9 cellular contexts compared by ENCODE assay signal in genomic region chr6:41705329-41705995, GRCh38. TPM values are rescaled to one million over a fixed set of nuclear protein-coding genes. Genes with fewer than 3 reads are reported as not detected.
DNase-seq lines count a peak whose midpoint lies in the region; ATAC-seq and TF ChIP-seq lines count a peak whose summit lies in the region.
"Had no signal": no experiment of that assay in that cellular context is flagged by ENCODE, and none has a peak within 500 bp of the region (broad histone marks: within the 10 kb centered on the region; RNA-seq: fewer than 3 reads in every experiment).

No MANE protein-coding gene starts in this region.

- peak overlapping the region; percentile 80 for H3K4me3 Mint-ChIP-seq in activated T-helper 17 cell treated with anti-CD3 and anti-CD28 coated beads, Interleukin-2, amount 50 U/mL, for 72 hours
- no peak overlapping the region for H3K4me3 Mint-ChIP-seq in activated T-helper 1 cell treated with anti-CD3 and anti-CD28 coated beads, Interleukin-12 subunit alpha, Interleukin-12 subunit beta, Interleukin-2, Interleukin-4 antibody, amounts not matched to agents 30 ng/mL and 10 ng/mL and 1 ng/mL, durations not matched to agents 14 hours and 24 hours and 36 hours

- H3K9ac ChIP-seq in smooth muscle cell (ENCODE audit: low read depth) = peak overlapping the region; percentile 22

- no peaks in the 10 kb centered on the region for H3K9me3 ChIP-seq in hepatocyte (ENCODE audit: low read depth)
- H3K9me3 ChIP-seq in smooth muscle cell (replicated peaks; ENCODE audit: low read depth) = no peaks in the 10 kb centered on the region

- WGBS in hepatocyte (ENCODE audit: low lambda C conversion rate, missing lambda C conversion rate) = 78% methylated on average over 11 of the region's 11 CpGs
- 68% methylated on average over 11 of the region's 11 CpGs for WGBS in smooth muscle cell (ENCODE audit: low lambda C conversion rate)

- H3K27ac Mint-ChIP-seq in activated T-helper 17 cell treated with anti-CD3 and anti-CD28 coated beads, Interleukin-2, amount 50 U/mL, for 72 hours = peak overlapping the region; percentile 88
- H3K27ac Mint-ChIP-seq in activated T-helper 1 cell treated with anti-CD3 and anti-CD28 coated beads, Interleukin-12 subunit alpha, Interleukin-12 subunit beta, Interleukin-2, Interleukin-4 antibody, amounts not matched to agents 30 ng/mL and 10 ng/mL and 1 ng/mL, durations not matched to agents 14 hours and 24 hours and 36 hours = no peak overlapping the region

- H4K20me1 ChIP-seq in hepatocyte (ENCODE audit: insufficient read depth, poor library complexity, severe bottlenecking) (no peaks in the 10 kb centered on the region), smooth muscle cell (ENCODE audit: low read depth) (no peaks in the 10 kb centered on the region)

- H3K27me3 Mint-ChIP-seq in activated T-helper 17 cell treated with anti-CD3 and anti-CD28 coated beads, Interleukin-2, amount 50 U/mL, for 72 hours = no peaks in the 10 kb centered on the region
- H3K27me3 Mint-ChIP-seq in activated T-helper 1 cell treated with anti-CD3 and anti-CD28 coated beads, Interleukin-12 subunit alpha, Interleukin-12 subunit beta, Interleukin-2, Interleukin-4 antibody, amounts not matched to agents 30 ng/mL and 10 ng/mL and 1 ng/mL, durations not matched to agents 14 hours and 24 hours and 36 hours (ENCODE audit: insufficient read depth) = no peaks in the 10 kb centered on the region

- no peak for DNase-seq in hepatocyte (ENCODE audit: low spot score)
- no peak for DNase-seq in smooth muscle cell (lab: John Stamatoyannopoulos, UW; ENCODE audit: unreplicated experiment)
- no peak for DNase-seq in NCI-H146 treated with DMSO at 0.1 percent for 48 hours (lab: John Stamatoyannopoulos, UW; ENCODE audit: unreplicated experiment)
- no peak for DNase-seq in activated T-helper 1 cell treated with anti-CD3 and anti-CD28 coated beads, Interleukin-12 subunit alpha, Interleukin-12 subunit beta, Interleukin-2, Interleukin-4 antibody, amounts not matched to agents 30 ng/mL and 10 ng/mL and 1 ng/mL, durations not matched to agents 14 hours and 24 hours and 36 hours (ENCODE audit: low spot score)
- no peak for DNase-seq in stimulated activated CD4-positive, alpha-beta T cell treated with anti-CD3 and anti-CD28 coated beads, Interleukin-12 subunit alpha, Interleukin-12 subunit beta, amount 100 ng/mL, for 4 hours
- DNase-seq: NCI-H2107 had no signal

- no peaks in the 10 kb centered on the region for H3K9me2 ChIP-seq in hepatocyte (replicated peaks; ENCODE audit: insufficient read depth)

- no peaks in the 10 kb centered on the region for H3K9me3 Mint-ChIP-seq in activated T-helper 17 cell treated with anti-CD3 and anti-CD28 coated beads, Interleukin-2, amount 50 U/mL, for 72 hours
- H3K9me3 Mint-ChIP-seq in activated T-helper 1 cell treated with anti-CD3 and anti-CD28 coated beads, Interleukin-12 subunit alpha, Interleukin-12 subunit beta, Interleukin-2, Interleukin-4 antibody, amounts not matched to agents 30 ng/mL and 10 ng/mL and 1 ng/mL, durations not matched to agents 14 hours and 24 hours and 36 hours = no peaks in the 10 kb centered on the region

- H3K27me3 ChIP-seq in hepatocyte = no peaks in the 10 kb centered on the region
- no peaks in the 10 kb centered on the region for H3K27me3 ChIP-seq in smooth muscle cell (ENCODE audit: low read depth)

- H3K4me1 ChIP-seq in hepatocyte (ENCODE audit: insufficient read depth) (peaks cover 11% of the 10 kb centered on the region), smooth muscle cell (ENCODE audit: low read depth) (no peaks in the 10 kb centered on the region)

- H3K4me3 ChIP-seq in hepatocyte (no peak overlapping the region), smooth muscle cell (no peak overlapping the region)

- H3K36me3 ChIP-seq in hepatocyte (replicated peaks; ENCODE audit: insufficient read depth, low read depth) (no peaks in the 10 kb centered on the region), smooth muscle cell (ENCODE audit: low read depth) (no peaks in the 10 kb centered on the region)

- H3K4me1 Mint-ChIP-seq in activated T-helper 17 cell treated with anti-CD3 and anti-CD28 coated beads, Interleukin-2, amount 50 U/mL, for 72 hours = peaks cover 19% of the 10 kb centered on the region
- H3K4me1 Mint-ChIP-seq in activated T-helper 1 cell treated with anti-CD3 and anti-CD28 coated beads, Interleukin-12 subunit alpha, Interleukin-12 subunit beta, Interleukin-2, Interleukin-4 antibody, amounts not matched to agents 30 ng/mL and 10 ng/mL and 1 ng/mL, durations not matched to agents 14 hours and 24 hours and 36 hours (ENCODE audit: low read depth) = peaks cover 27% of the 10 kb centered on the region

- no peaks in the 10 kb centered on the region for H3K36me3 Mint-ChIP-seq in activated T-helper 17 cell treated with anti-CD3 and anti-CD28 coated beads, Interleukin-2, amount 50 U/mL, for 72 hours (ENCODE audit: low read depth)
- H3K36me3 Mint-ChIP-seq in activated T-helper 1 cell treated with anti-CD3 and anti-CD28 coated beads, Interleukin-12 subunit alpha, Interleukin-12 subunit beta, Interleukin-2, Interleukin-4 antibody, amounts not matched to agents 30 ng/mL and 10 ng/mL and 1 ng/mL, durations not matched to agents 14 hours and 24 hours and 36 hours (ENCODE audit: low read depth) = no peaks in the 10 kb centered on the region

- no peak overlapping the region for H2AFZ ChIP-seq in hepatocyte
- no peak overlapping the region for H2AFZ ChIP-seq in smooth muscle cell (ENCODE audit: low read depth)

- H3K4me2 ChIP-seq in hepatocyte (no peak overlapping the region), smooth muscle cell (peak overlapping the region; percentile 21)

- intact Hi-C loops in activated T-helper 1 cell treated with anti-CD3 and anti-CD28 coated beads, Interleukin-12 subunit alpha, Interleukin-12 subunit beta, Interleukin-2, Interleukin-4 antibody, amounts not matched to agents 30 ng/mL and 10 ng/mL and 1 ng/mL, durations not matched to agents 14 hours and 24 hours and 36 hours (cut with micrococcal nuclease) = no loop called here

- ATAC-seq in GM19324 (IDR thresholded peaks at IDR 0.05; ENCODE audit: low FRiP score, unreplicated experiment) (peak; percentile 1), HG02973 (IDR thresholded peaks at IDR 0.05; ENCODE audit: unreplicated experiment) (no peak)
- no peak for ATAC-seq in activated T-helper 17 cell treated with anti-CD3 and anti-CD28 coated beads, Interleukin-2, amount 50 U/mL, for 72 hours (replicated peaks)

- TF ChIP-seq CTCF in hepatocyte (IDR thresholded peaks at IDR 0.05; ENCODE audit: poor library complexity) (no peak), smooth muscle cell (IDR thresholded peaks at IDR 0.05; ENCODE audit: borderline replicate concordance, insufficient read depth, poor library complexity, severe bottlenecking) (no peak)

- H3F3A ChIP-seq in smooth muscle cell (ENCODE audit: low read depth) = no peaks in the 10 kb centered on the region

- peak overlapping the region; percentile 57 for H3K27ac ChIP-seq in hepatocyte
- H3K27ac ChIP-seq in smooth muscle cell (ENCODE audit: low read depth) = peak overlapping the region; percentile 70

- H3K79me2 ChIP-seq in hepatocyte = peaks cover 12% of the 10 kb centered on the region
- no peaks in the 10 kb centered on the region for H3K79me2 ChIP-seq in smooth muscle cell (ENCODE audit: low read depth)

RNA-seq across cellular contexts. Expression of gene TFEB, which starts 29.9 kb away (rescaled TPM):
- total RNA-seq in activated T-helper 17 cell treated with anti-CD3 and anti-CD28 coated beads, Interleukin-2, amount 50 U/mL, for 72 hours = 10 to 100 TPM in 1 of 2 donors, 1 to 10 TPM in 1; 9.4 to 12.0 TPM
- total RNA-seq in hepatocyte = 10.1 and 14.2 TPM in 2 replicates
- 23.7 and 32.7 TPM in 2 replicates for polyA plus RNA-seq in hepatocyte
- 3.3 and 15.7 TPM in 2 replicates for total RNA-seq in smooth muscle cell
- polyA plus RNA-seq in smooth muscle cell = 15.3 and 18.2 TPM in 2 replicates
- total RNA-seq in activated T-helper 1 cell treated with anti-CD3 and anti-CD28 coated beads, Interleukin-12 subunit alpha, Interleukin-12 subunit beta, Interleukin-2, Interleukin-4 antibody, amounts not matched to agents 30 ng/mL and 10 ng/mL and 1 ng/mL, durations not matched to agents 14 hours and 24 hours and 36 hours = 15.6 and 17.2 TPM in 2 replicates

RNA-seq across cellular contexts. Expression of gene PGC, which starts 41.7 kb away (rescaled TPM):
- total RNA-seq in activated T-helper 17 cell treated with anti-CD3 and anti-CD28 coated beads, Interleukin-2, amount 50 U/mL, for 72 hours = not detected
- total RNA-seq in hepatocyte (114 and 128 TPM in 2 replicates), smooth muscle cell (not detected in 2 replicates)
- polyA plus RNA-seq in hepatocyte (67.4 and 109 TPM in 2 replicates), smooth muscle cell (not detected in 2 replicates)
- 0.60 TPM in 1 of 2 replicates, not detected in the other for total RNA-seq in activated T-helper 1 cell treated with anti-CD3 and anti-CD28 coated beads, Interleukin-12 subunit alpha, Interleukin-12 subunit beta, Interleukin-2, Interleukin-4 antibody, amounts not matched to agents 30 ng/mL and 10 ng/mL and 1 ng/mL, durations not matched to agents 14 hours and 24 hours and 36 hours

Comparison
In these comparisons a context has a peak if more than half of its experiments do, and no peak if none do; other contexts are left out.
1. RNA of gene PGC, which starts 41.7 kb away (total RNA-seq): 114 to 128 TPM in hepatocyte; 0.60 TPM in activated T-helper 1 cell treated with anti-CD3 and anti-CD28 coated beads, Interleukin-12 subunit alpha, Interleukin-12 subunit beta, Interleukin-2, Interleukin-4 antibody, amounts not matched to agents 30 ng/mL and 10 ng/mL and 1 ng/mL, durations not matched to agents 14 hours and 24 hours and 36 hours, not detected in smooth muscle cell and not detected in activated T-helper 17 cell treated with anti-CD3 and anti-CD28 coated beads, Interleukin-2, amount 50 U/mL, for 72 hours; every median in the first group is over 10 times any median in the second.